Comparison of ENCODE assay signal across 7 cellular contexts in genomic region chr17:4412933-4413831, GRCh38. TPM values are rescaled to one million over a fixed set of nuclear protein-coding genes. Genes with fewer than 3 reads are reported as not detected.
DNase-seq lines count a peak whose midpoint lies in the region; TF ChIP-seq lines count a peak whose summit lies in the region.

No MANE protein-coding gene starts in this region.

- no peak overlapping the region for H3K9ac ChIP-seq in muscle layer of colon (ENCODE audit: low read length)

- peak; percentile 98 for TF ChIP-seq CTCF in GM13977 (IDR thresholded peaks at IDR 0.05; ENCODE audit: extremely low read depth, insufficient read depth, missing control alignments)

- H3K4me3 ChIP-seq in Jurkat, Clone E6-1 (ENCODE audit: low read length), result no peak overlapping the region
- no peak overlapping the region for H3K4me3 ChIP-seq in muscle layer of colon (ENCODE audit: low read depth in 1 of 2, low read length in 2 of 2)

- no peaks in the 10 kb centered on the region for H3K36me3 ChIP-seq in muscle layer of colon (ENCODE audit: insufficient read depth, low read length)

- H3K9me3 ChIP-seq in muscle layer of colon (ENCODE audit: low read length), result no peaks in the 10 kb centered on the region

- H3K27ac ChIP-seq in muscle layer of colon (ENCODE audit: low read depth, low read length), result peak overlapping the region; percentile 32

- no peaks in the 10 kb centered on the region for H3K27me3 ChIP-seq in muscle layer of colon (ENCODE audit: control insufficient read depth in 1 of 2, insufficient read depth in 2 of 2, low read length in 2 of 2)

- DNase-seq in GM13977 (ENCODE audit: low spot score) (peak; percentile 86), OCI-M1 (lab: John Stamatoyannopoulos, UW) (peak; percentile 93), epidermal melanocyte (ENCODE audit: insufficient read length, low spot score) (peak; percentile 67)
- peak; percentile 77 for DNase-seq in Jurkat, Clone E6-1 (ENCODE audit: low read depth, low spot score)
- DNase-seq in activated CD8-positive, alpha-beta memory T cell treated with anti-CD3 and anti-CD28 coated beads, Interleukin-2, amount 50 U/mL, for 4 hours, result peak; percentile 92
- DNase-seq in stimulated activated CD8-positive, alpha-beta memory T cell treated with anti-CD3 and anti-CD28 coated beads, Interleukin-4, amount 100 ng/mL, for 24 hours (ENCODE audit: low read depth), result peak; percentile 86

- no peaks in the 10 kb centered on the region for H3K4me1 ChIP-seq in muscle layer of colon (ENCODE audit: insufficient read depth, low read length)

- in situ Hi-C loops in GM13977 (cut with MboI; ENCODE audit: low pct_unique_long_range_greater_than_20kb, low sequenced_read_pairs, unreplicated experiment), result loop anchor here (10.0 kb wide), 1 partner anchor 208 kb away; no protein-coding TSS in a partner anchor

RNA-seq across cellular contexts. Expression of gene SPNS3, which starts 20.6 kb away (rescaled TPM):
- 12.5 TPM for polyA plus RNA-seq in Jurkat, Clone E6-1 (2012; ENCODE audit: insufficient read depth, insufficient read length)

RNA-seq across cellular contexts. Expression of gene UBE2G1, which starts 46.7 kb away (rescaled TPM):
- polyA plus RNA-seq in Jurkat, Clone E6-1 (2012; ENCODE audit: insufficient read depth, insufficient read length), result 65.1 TPM
